Comparison of ENCODE assay signal across 9 cellular contexts in the genomic region with DNA sequence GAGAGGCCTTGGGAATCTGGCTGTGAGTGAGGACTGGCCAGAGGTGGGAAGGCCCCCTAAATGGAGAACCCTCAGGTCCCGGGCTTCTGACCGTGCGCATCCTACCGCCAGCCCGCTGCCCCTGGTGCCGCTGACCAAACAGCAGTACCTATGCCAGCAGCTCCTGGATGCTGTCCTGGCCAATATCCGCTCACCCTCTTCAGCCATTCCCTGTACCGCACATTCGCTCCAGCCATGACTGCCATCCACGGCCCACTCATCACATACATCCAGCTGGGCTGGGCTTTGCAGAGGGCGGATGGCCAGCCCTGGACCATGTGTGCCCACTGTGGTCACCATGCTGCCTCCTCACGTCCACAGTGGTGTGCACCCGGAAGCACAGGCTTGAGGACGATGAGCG. TPM values are rescaled to one million over a fixed set of nuclear protein-coding genes. Genes with fewer than 3 reads are reported as not detected.
"Had no signal": no experiment of that assay in that cellular context is flagged by ENCODE, and none has a peak within 500 bp of the region (broad histone marks: within the 10 kb centered on the region; RNA-seq: fewer than 3 reads in every experiment).

No MANE protein-coding gene starts in this region.

RNA-seq across cellular contexts. Expression of gene POTEG, which starts 53.1 kb away (rescaled TPM):
- total RNA-seq: activated B cell treated with CpG ODN at 0.5 μM for 24 hours; activated CD4-positive, alpha-beta T cell treated with anti-CD3 and anti-CD28 coated beads for 36 hours; activated T-cell treated with anti-CD3 and anti-CD28 coated beads, Interleukin-2, amount 50 U/mL, for 72 hours; dermis blood vessel endothelial cell; lung; natural killer cell; ovary; tibial nerve; vagina had no signal
- polyA plus RNA-seq: lung, ovary had no signal
